In genomic region chr21:27534211-27534610, GRCh38 we compare ENCODE assay signal across 29 cellular contexts.
"Had no signal": no experiment of that assay in that cellular context is flagged by ENCODE, and none has a peak within 500 bp of the region (broad histone marks: within the 10 kb centered on the region; RNA-seq: fewer than 3 reads in every experiment).

No MANE protein-coding gene starts in this region.

- H3K9ac ChIP-seq: KMS-11 had no signal

- H3K4me2 ChIP-seq: KMS-11, PC-9 had no signal

- DNase-seq: activated CD4-positive, alpha-beta T cell treated with anti-CD3 and anti-CD28 coated beads, Interleukin-2, amount 10 ng/mL, durations not matched to agents 24 days and 14 days; activated CD4-positive, alpha-beta T cell treated with anti-CD3 and anti-CD28 coated beads, Interleukin-2, amount 50 U/mL, for 4 hours; activated CD8-positive, alpha-beta T cell treated with anti-CD3 and anti-CD28 coated beads for 36 hours; activated effector memory CD4-positive, alpha-beta T cell treated with anti-CD3 and anti-CD28 coated beads, Interleukin-2, amount 50 U/mL, for 16 hours; activated naive CD4-positive, alpha-beta T cell; activated naive CD4-positive, alpha-beta T cell treated with anti-CD3 and anti-CD28 coated beads, Interleukin-2, amount 50 U/mL, for 16 hours; activated naive CD8-positive, alpha-beta T cell treated with anti-CD3 and anti-CD28 coated beads for 36 hours; activated T-cell treated with anti-CD3 and anti-CD28 coated beads, Interleukin-2, amount 50 U/mL, for 1 hour; activated T-cell treated with anti-CD3 and anti-CD28 coated beads, Interleukin-2, amount 50 U/mL, for 72 hours; amniotic stem cell; aorta; brain microvascular endothelial cell; central memory CD4-positive, alpha-beta T cell; NCI-H1105; NCI-H1417 treated with DMSO at 0.1 percent for 48 hours; NCI-H187 treated with DMSO at 0.1 percent for 48 hours; NCI-H2081 treated with DMSO at 0.1 percent for 48 hours; NCI-H345; NCI-H510A; NCI-H526; NCI-H748 treated with DMSO at 0.1 percent for 48 hours; NK-92 treated with Interleukin-12 subunit alpha and Interleukin-12 subunit beta, amount 100 ng/mL, for 24 hours; PC-9; SIG-M5; SW 1271 had no signal

- H3K27me3 ChIP-seq: brain microvascular endothelial cell had no signal

- H2AFZ ChIP-seq: PC-9 had no signal

- H3K27ac ChIP-seq: brain microvascular endothelial cell, KMS-11, PC-9, RWPE1 had no signal

- H3K36me3 ChIP-seq: brain microvascular endothelial cell had no signal

- ATAC-seq: activated CD8-positive, alpha-beta T cell treated with anti-CD3 and anti-CD28 coated beads for 36 hours; activated T-cell treated with anti-CD3 and anti-CD28 coated beads, Interleukin-2, amount 50 U/mL, for 72 hours; activated T-helper 17 cell treated with anti-CD3 and anti-CD28 coated beads, Interleukin-2, amount 50 U/mL, for 72 hours; Right ventricle myocardium inferior had no signal

- H3K4me3 ChIP-seq: PC-9 had no signal
